In genomic region chr12:78711954-78712353, GRCh38 we compare ENCODE assay signal across 2 cellular contexts.
TF ChIP-seq lines count a peak whose summit lies in the region.

No MANE protein-coding gene starts in this region.

TF ChIP-seq in SK-N-SH, 30 proteins besides CTCF, POLR2A, EP300 and RAD21 (continued from another document):
- TF ChIP-seq IRF3 (IDR thresholded peaks at IDR 0.05; ENCODE audit: low read depth, low read length): no peak
- TF ChIP-seq EZH2phosphoT487 (IDR thresholded peaks at IDR 0.05; ENCODE audit: borderline replicate concordance, low read depth): no peak
- no peak for TF ChIP-seq POLR2AphosphoS5 (IDR thresholded peaks at IDR 0.05; ENCODE audit: low read depth, low read length)

TF ChIP-seq in SK-N-SH treated with all-trans-retinoic acid at 6 μM for 48 hours, 23 proteins besides CTCF, POLR2A, EP300 and RAD21 (continued from another document):
- TF ChIP-seq ZNF565 (CRISPR knock-in tag; conservative IDR thresholded peaks at IDR 0.05; ENCODE audit: low read depth): no peak
- TF ChIP-seq ESRRG (CRISPR knock-in tag; IDR thresholded peaks at IDR 0.05): no peak
- no peak for TF ChIP-seq ZC3H10 (CRISPR knock-in tag; IDR thresholded peaks at IDR 0.05)
- TF ChIP-seq CSDC2 (CRISPR knock-in tag; IDR thresholded peaks at IDR 0.05): no peak
